In genomic region chr17:45574376-45574775, GRCh38 we compare ENCODE assay signal across 17 cellular contexts.
DNase-seq lines count a peak whose midpoint lies in the region; ATAC-seq and TF ChIP-seq lines count a peak whose summit lies in the region.
"Had no signal": no experiment of that assay in that cellular context is flagged by ENCODE, and none has a peak within 500 bp of the region (broad histone marks: within the 10 kb centered on the region; RNA-seq: fewer than 3 reads in every experiment).

No MANE protein-coding gene starts in this region.

- H3K36me3 ChIP-seq in effector memory CD4-positive, alpha-beta T cell (ENCODE audit: control insufficient read depth, insufficient read depth, low read length) = no peaks in the 10 kb centered on the region
- H3K36me3 ChIP-seq: uterus had no signal

- H3K4me3 ChIP-seq in NB4 (ENCODE audit: low read depth, low read length) (no peak overlapping the region), choroid plexus epithelial cell (ENCODE audit: low read depth, low read length) (no peak overlapping the region), right cardiac atrium (ENCODE audit: low read length) (no peak overlapping the region)
- H3K4me3 ChIP-seq in effector memory CD4-positive, alpha-beta T cell (ENCODE audit: insufficient read depth, low read depth, low read length, poor library complexity, severe bottlenecking) = no peak overlapping the region
- H3K4me3 ChIP-seq: skin epidermis, uterus had no signal

- no peaks in the 10 kb centered on the region for H3K9me3 ChIP-seq in right cardiac atrium (ENCODE audit: control insufficient read depth, low read length)
- H3K9me3 ChIP-seq in effector memory CD4-positive, alpha-beta T cell (ENCODE audit: control insufficient read depth, low read length) = no peaks in the 10 kb centered on the region
- H3K9me3 ChIP-seq: uterus had no signal

- DNase-seq in EH (ENCODE audit: low read depth) (peak; percentile 87), NB4 (ENCODE audit: low read depth) (peak; percentile 1), choroid plexus epithelial cell (ENCODE audit: low read depth) (peak; percentile 26), omental fat pad (ENCODE audit: low spot score) (no peak), Kasumi-1 (lab: John Stamatoyannopoulos, UW) (no peak), right cardiac atrium (no peak)
- no peak for DNase-seq in effector memory CD4-positive, alpha-beta T cell
- DNase-seq: DMS79 treated with DMSO at 0.1 percent for 48 hours; effector memory CD8-positive, alpha-beta T cell; NCI-H2029; NCI-H526; stimulated activated naive CD4-positive, alpha-beta T cell treated with Interleukin-2 at 50 U/mL for 16 hours; SW 1271; uterus had no signal

- no peaks in the 10 kb centered on the region for H3K27me3 ChIP-seq in right cardiac atrium (ENCODE audit: control insufficient read depth, insufficient read depth)
- H3K27me3 ChIP-seq in effector memory CD4-positive, alpha-beta T cell (replicated peaks; ENCODE audit: control insufficient read depth, insufficient read depth, low read length, poor library complexity, severe bottlenecking) = no peaks in the 10 kb centered on the region
- H3K27me3 ChIP-seq: uterus had no signal

- intact Hi-C loops in right cardiac atrium (cut with DNase I) = no loop called here

- ATAC-seq in omental fat pad (ENCODE audit: low FRiP score) (peak; percentile 52), GM18861 (IDR thresholded peaks at IDR 0.05; ENCODE audit: unreplicated experiment) (no peak), right cardiac atrium (no peak)
- ATAC-seq: effector memory CD8-positive, alpha-beta T cell; Panc1 had no signal

- no peak overlapping the region for H3K27ac ChIP-seq in right cardiac atrium (ENCODE audit: low read length)
- no peak overlapping the region for H3K27ac ChIP-seq in effector memory CD4-positive, alpha-beta T cell (ENCODE audit: insufficient read depth, low read length, poor library complexity, severe bottlenecking)
- H3K27ac ChIP-seq: skin epidermis, uterus had no signal

- no peaks in the 10 kb centered on the region for H3K4me1 ChIP-seq in right cardiac atrium (ENCODE audit: control insufficient read depth, insufficient read depth, low read length)
- no peaks in the 10 kb centered on the region for H3K4me1 ChIP-seq in effector memory CD4-positive, alpha-beta T cell (ENCODE audit: control insufficient read depth, insufficient read depth, low read length, poor library complexity, severe bottlenecking)
- H3K4me1 ChIP-seq: uterus had no signal

- TF ChIP-seq POLR2A in NB4 (IDR thresholded peaks at IDR 0.05; ENCODE audit: extremely low read depth, insufficient read length) = no peak

- TF ChIP-seq CTCF in NB4 (IDR thresholded peaks at IDR 0.05; ENCODE audit: low read depth, low read length) (no peak), choroid plexus epithelial cell (conservative IDR thresholded peaks at IDR 0.05; ENCODE audit: low read depth, low read length) (no peak), omental fat pad (IDR thresholded peaks at IDR 0.05) (no peak)

- 63% methylated on average over 3 of the region's 3 CpGs for WGBS in right cardiac atrium

Comparison
In these comparisons a context has a peak if more than half of its experiments do, and no peak if none do; other contexts are left out.
1. DNase-seq: peak in EH (single experiment), NB4 (single experiment) and choroid plexus epithelial cell (single experiment); none in omental fat pad (single experiment), Kasumi-1 (0 of 2), right cardiac atrium (0 of 3) and effector memory CD4-positive, alpha-beta T cell (0 of 3).